In genomic region chr2:180604077-180604476, GRCh38 we compare ENCODE assay signal across 10 cellular contexts.
DNase-seq lines count a peak whose midpoint lies in the region; ATAC-seq, FAIRE-seq and TF ChIP-seq lines count a peak whose summit lies in the region.
"Had no signal": no experiment of that assay in that cellular context is flagged by ENCODE, and none has a peak within 500 bp of the region (broad histone marks: within the 10 kb centered on the region; RNA-seq: fewer than 3 reads in every experiment).

No MANE protein-coding gene starts in this region.

- H3K27me3 ChIP-seq in GM23248 (replicated peaks; ENCODE audit: insufficient read depth): no peaks in the 10 kb centered on the region
- no peaks in the 10 kb centered on the region for H3K27me3 ChIP-seq in foreskin keratinocyte

- no peaks in the 10 kb centered on the region for H3K9me3 ChIP-seq in GM23248 (ENCODE audit: low read depth)

- H3K27ac ChIP-seq in GM23248 (no peak overlapping the region), foreskin keratinocyte (no peak overlapping the region)
- H3K27ac ChIP-seq: skin epidermis had no signal

- H2AFZ ChIP-seq in GM23248: peak overlapping the region; percentile 39; the same call in 1 of the 2 replicates

- no peaks in the 10 kb centered on the region for H3F3A ChIP-seq in GM23248 (ENCODE audit: insufficient read depth)

- no peaks in the 10 kb centered on the region for H4K20me1 ChIP-seq in GM23248 (ENCODE audit: insufficient read depth)

- H3K4me2 ChIP-seq in GM23248 (ENCODE audit: unreplicated experiment): no peak overlapping the region

- DNase-seq in DMS 273 (lab: John Stamatoyannopoulos, UW; ENCODE audit: unreplicated experiment): peak; percentile 40
- peak; percentile 19 for DNase-seq in GM23248
- peak; percentile 68 for DNase-seq in NCI-H82 (lab: John Stamatoyannopoulos, UW)
- DNase-seq in foreskin keratinocyte: peak in 1 of 2 donors; percentile 25
- DNase-seq in stimulated activated naive CD4-positive, alpha-beta T cell treated with Interleukin-2 at 50 U/mL for 16 hours (lab: John Stamatoyannopoulos, UW): no peak
- DNase-seq in stimulated activated CD4-positive, alpha-beta T cell treated with anti-CD3 and anti-CD28 coated beads, Interleukin-4, amount 100 ng/mL, for 1 hour: no peak
- DNase-seq in frontal cortex (ENCODE audit: low spot score in 2 of 2): no peak
- no peak for DNase-seq in RCC 7860 (ENCODE audit: low spot score)
- DNase-seq: activated T-cell treated with anti-CD3 and anti-CD28 coated beads, Interleukin-2, amount 50 U/mL, for 24 hours had no signal

- H3K9ac ChIP-seq in GM23248: no peak overlapping the region

- ATAC-seq in foreskin keratinocyte: peak; percentile 58

- in situ Hi-C loops in GM23248 (cut with MboI): no loop called here

- H3K4me3 ChIP-seq in GM23248: no peak overlapping the region
- H3K4me3 ChIP-seq: skin epidermis had no signal

- H3K36me3 ChIP-seq in GM23248 (ENCODE audit: low read depth): no peaks in the 10 kb centered on the region

- 48 to 55% methylated on average over 4 of the region's 4 CpGs for WGBS in GM23248 (ENCODE audit: low coverage in 1 of 2, low lambda C conversion rate in 2 of 2, missing lambda C conversion rate in 2 of 2), 2 experiments

- H3K79me2 ChIP-seq in GM23248 (ENCODE audit: insufficient read depth): no peaks in the 10 kb centered on the region

- no peaks in the 10 kb centered on the region for H3K4me1 ChIP-seq in GM23248 (ENCODE audit: insufficient read depth)
- no peaks in the 10 kb centered on the region for H3K4me1 ChIP-seq in foreskin keratinocyte

- no peak for FAIRE-seq in frontal cortex (lab: Jason Lieb, UNC)
- FAIRE-seq in RCC 7860 (lab: Jason Lieb, UNC): no peak

- no peaks in the 10 kb centered on the region for H3K9me2 ChIP-seq in GM23248 (ENCODE audit: insufficient read depth)

- peak; percentile 67 for TF ChIP-seq CTCF in foreskin keratinocyte (conservative IDR thresholded peaks at IDR 0.05)

Comparison
In these comparisons a context has a peak if more than half of its experiments do, and no peak if none do; other contexts are left out.
1. DNase-seq: peak in DMS 273 (single experiment), GM23248 (single experiment) and NCI-H82 (single experiment); none in stimulated activated naive CD4-positive, alpha-beta T cell treated with Interleukin-2 at 50 U/mL for 16 hours (single experiment), stimulated activated CD4-positive, alpha-beta T cell treated with anti-CD3 and anti-CD28 coated beads, Interleukin-4, amount 100 ng/mL, for 1 hour (single experiment), frontal cortex (0 of 2) and RCC 7860 (single experiment).